ENCODE assay signal across 8 cellular contexts in the genomic region with DNA sequence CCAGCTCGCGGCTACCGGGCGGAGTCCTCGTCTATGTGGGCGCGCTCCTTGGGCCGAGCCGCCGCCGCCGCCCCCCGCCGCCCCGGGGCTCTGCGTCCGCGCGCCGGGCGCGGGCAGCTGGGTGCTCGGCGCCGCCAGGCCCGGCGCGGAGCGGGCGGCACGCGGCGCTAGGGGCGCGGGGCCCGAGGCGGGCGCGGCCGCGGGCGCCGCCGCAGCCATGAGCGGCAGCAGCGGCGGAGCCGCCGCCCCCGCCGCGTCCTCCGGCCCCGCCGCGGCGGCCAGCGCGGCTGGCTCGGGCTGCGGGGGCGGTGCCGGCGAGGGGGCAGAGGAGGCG. TPM values are rescaled to one million over a fixed set of nuclear protein-coding genes. Genes with fewer than 3 reads are reported as not detected.
DNase-seq lines count a peak whose midpoint lies in the region; ATAC-seq and TF ChIP-seq lines count a peak whose summit lies in the region.

No MANE protein-coding gene starts in this region.

- in situ Hi-C loops in mammary epithelial cell (cut with MboI; ENCODE audit: low sequenced_read_pairs in 2 of 2) = loop anchor here (5.0 to 10.0 kb wide), 3 partner anchors 36 to 159 kb away; no protein-coding TSS in a partner anchor

- POLR2A ChIA-PET in GM10248 (lab: Yijun Ruan, JAX) = interaction anchor here (0.9 to 1.5 kb wide), 2 partner anchors 24 to 65 kb away, joined by 3 read pairs; no protein-coding TSS in a partner anchor

- intact Hi-C loops in mammary epithelial cell (cut with micrococcal nuclease) = loop anchor here (1.0 to 2.0 kb wide), 3 partner anchors 107 to 155 kb away; no protein-coding TSS in a partner anchor

- dilution Hi-C loops in mammary epithelial cell (cut with HindIII; ENCODE audit: low sequenced_read_pairs) = loop anchor here (10.0 kb wide), 1 partner anchor 51 kb away; no protein-coding TSS in a partner anchor

- H3K36me3 ChIP-seq in mammary epithelial cell (ENCODE audit: insufficient read depth, low read length) (no peaks in the 10 kb centered on the region), neutrophil (no peaks in the 10 kb centered on the region), MM.1S (replicated peaks; ENCODE audit: insufficient read depth, low read length) (no peaks in the 10 kb centered on the region; the same call in 1 of the 2 replicates)

- peaks cover 54% of the 10 kb centered on the region for H3K79me2 ChIP-seq in mammary epithelial cell (ENCODE audit: insufficient read depth, low read length)
- peaks cover 45% of the 10 kb centered on the region for H3K79me2 ChIP-seq in MM.1S (ENCODE audit: low read length)

- TF ChIP-seq CTCF in mammary epithelial cell (conservative IDR thresholded peaks at IDR 0.05 in 1 of 2, IDR thresholded peaks at IDR 0.05 in 1 of 2; ENCODE audit: extremely low read depth in 1 of 2, insufficient read depth in 1 of 2, low read depth in 1 of 2, low read length in 2 of 2) (no peak), neutrophil (IDR thresholded peaks at IDR 0.05) (no peak), MM.1S (IDR thresholded peaks at IDR 0.05; ENCODE audit: low read length) (no peak), GM10248 (IDR thresholded peaks at IDR 0.05; ENCODE audit: control extremely low read depth, extremely low read depth, low read depth, missing control alignments) (no peak)

- peak overlapping the region in 2 of 3 experiments; percentile 89 to 91 for H3K4me3 ChIP-seq in mammary epithelial cell (replicated peaks in 1 of 3; ENCODE audit: insufficient read depth in 1 of 3, low read depth in 2 of 3, low read length in 3 of 3)
- H3K4me3 ChIP-seq in neutrophil (ENCODE audit: low read depth in 1 of 2, low read length in 1 of 2) = peak overlapping the region; percentile 75 to 78
- H3K4me3 ChIP-seq in MM.1S (ENCODE audit: low read length) = no peak overlapping the region

- no peaks in the 10 kb centered on the region for H3K27me3 ChIP-seq in mammary epithelial cell (ENCODE audit: insufficient read depth, low read length)
- H3K27me3 ChIP-seq in neutrophil = peaks cover 71% of the 10 kb centered on the region
- H3K27me3 ChIP-seq in MM.1S (replicated peaks; ENCODE audit: insufficient read depth, low read length) = no peaks in the 10 kb centered on the region

- peak overlapping the region; percentile 91 for H3K9ac ChIP-seq in mammary epithelial cell (ENCODE audit: insufficient read depth, low read length)
- no peak overlapping the region for H3K9ac ChIP-seq in MM.1S (ENCODE audit: low read length)

- H3K9me3 ChIP-seq in mammary epithelial cell (replicated peaks; ENCODE audit: insufficient read depth, low read length) = no peaks in the 10 kb centered on the region
- no peaks in the 10 kb centered on the region for H3K9me3 ChIP-seq in neutrophil
- no peaks in the 10 kb centered on the region for H3K9me3 ChIP-seq in MM.1S (replicated peaks; ENCODE audit: insufficient read depth, low read length)

- 0% methylated on average over 4 of the region's 65 CpGs for WGBS in mammary epithelial cell (ENCODE audit: low coverage, missing lambda C conversion rate)

- DNase-seq in mammary epithelial cell (no peak), NCI-H69 (lab: John Stamatoyannopoulos, UW) (no peak), MM.1S (no peak), GM10248 (ENCODE audit: extremely low spot score) (no peak), NCI-H2196 treated with DMSO at 0.1 percent for 48 hours (lab: John Stamatoyannopoulos, UW; ENCODE audit: unreplicated experiment) (no peak)

- H3K4me2 ChIP-seq in mammary epithelial cell (ENCODE audit: insufficient read depth, low read depth, low read length) (peak overlapping the region; percentile 86), MM.1S (ENCODE audit: low read depth, low read length) (no peak overlapping the region)

- H3K4me1 ChIP-seq in mammary epithelial cell (ENCODE audit: insufficient read depth, low read length) (peaks cover 33% of the 10 kb centered on the region), neutrophil (ENCODE audit: control insufficient read depth in 1 of 2, insufficient read depth in 1 of 2, low read depth in 1 of 2, low read length in 1 of 2) (peaks cover 18 to 21% of the 10 kb centered on the region in 2 experiments), MM.1S (ENCODE audit: low read length) (peaks cover 13% of the 10 kb centered on the region)

- peaks cover 17% of the 10 kb centered on the region; the same call in 1 of the 2 replicates for H3F3A ChIP-seq in MM.1S (ENCODE audit: insufficient read depth, low read length)

- H4K20me1 ChIP-seq in mammary epithelial cell (ENCODE audit: insufficient read depth, low read length) (peaks cover 10% of the 10 kb centered on the region), MM.1S (ENCODE audit: insufficient read depth, low read length) (peaks cover 6% of the 10 kb centered on the region; the same call in 1 of the 2 replicates)

- CTCF ChIA-PET in mammary epithelial cell (lab: Charles Lee; ENCODE audit: low non-redundant PET) = interaction anchor here (0.6 to 0.9 kb wide), 3 partner anchors 126 to 665 kb away, joined by 3 to 4 read pairs (median 3); no protein-coding TSS in a partner anchor
- CTCF ChIA-PET in GM10248 (lab: Yijun Ruan, JAX) = interaction anchor here (1.1 to 2.9 kb wide), 3 partner anchors 11 to 115 kb away, joined by 3 to 13 read pairs (median 4); no protein-coding TSS in a partner anchor

- ATAC-seq in GM19324 (IDR thresholded peaks at IDR 0.05; ENCODE audit: low FRiP score, unreplicated experiment) (peak; percentile 18), HG03064 (IDR thresholded peaks at IDR 0.05; ENCODE audit: low read depth, unreplicated experiment) (peak; percentile 11)

- H3K27ac ChIP-seq in mammary epithelial cell (ENCODE audit: insufficient read depth, low read depth, low read length) (peak overlapping the region; percentile 84), neutrophil (no peak overlapping the region), MM.1S (ENCODE audit: low read length) (no peak overlapping the region)

- BruUV-seq in mammary epithelial cell (replicated peaks; lab: Mats Ljungman, UMichigan) = no TSS peak

- H3K9me2 ChIP-seq in MM.1S (replicated peaks; ENCODE audit: insufficient read depth, low read length) = no peaks in the 10 kb centered on the region

- H2AFZ ChIP-seq in mammary epithelial cell (ENCODE audit: low read depth, low read length) (peak overlapping the region; percentile 90), MM.1S (ENCODE audit: low read length) (no peak overlapping the region)

RNA-seq across cellular contexts. Expression of a gene that starts 0.3 kb away (rescaled TPM):
- 100 to 1,000 TPM; 160 to 219 TPM for total RNA-seq in mammary epithelial cell
- polyA plus RNA-seq in mammary epithelial cell = 52.8 TPM
- 319 TPM for polyA minus RNA-seq in mammary epithelial cell
